ENCODE assay signal across 10 cellular contexts in the genomic region with DNA sequence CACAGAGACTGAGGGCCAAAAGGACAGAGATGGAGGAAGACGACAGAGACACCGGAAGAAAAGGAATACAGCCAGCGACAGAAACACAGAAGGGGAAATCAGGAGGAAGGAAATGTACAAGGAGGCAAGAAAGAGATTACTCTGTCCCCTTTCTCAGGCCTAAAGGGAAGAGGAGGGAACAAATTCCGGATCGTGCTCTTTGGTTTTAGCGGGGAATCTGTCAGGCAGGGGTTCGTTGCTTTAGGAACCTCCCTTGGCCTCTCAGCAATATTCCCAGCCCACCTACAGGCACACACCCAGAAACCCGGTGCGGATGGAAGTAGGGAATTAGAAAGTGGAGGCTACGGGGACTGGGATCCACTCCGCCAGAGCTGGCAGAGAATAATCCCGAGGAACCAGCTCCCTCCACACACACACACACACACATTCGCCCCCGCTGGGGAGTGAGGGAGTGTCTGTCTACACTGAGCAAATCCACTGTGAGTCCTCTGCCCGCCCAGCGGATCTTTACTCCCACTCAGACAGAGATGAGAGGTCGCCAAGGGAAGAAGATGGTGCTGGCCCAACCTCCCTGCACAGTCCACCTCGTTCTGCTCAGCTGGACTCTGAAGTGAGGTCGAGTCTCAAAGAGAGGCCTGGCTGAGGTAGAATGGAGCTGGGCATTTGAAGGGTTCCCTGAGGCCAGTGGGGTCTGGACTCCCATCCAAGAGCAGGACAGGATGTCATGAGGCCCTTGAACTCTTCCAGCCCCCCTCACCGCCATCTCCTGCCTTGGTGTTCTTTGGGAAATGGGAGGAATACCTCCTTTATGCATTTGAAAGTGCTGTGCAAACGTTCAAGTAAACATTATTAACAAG. TPM values are rescaled to one million over a fixed set of nuclear protein-coding genes. Genes with fewer than 3 reads are reported as not detected.
DNase-seq lines count a peak whose midpoint lies in the region; ATAC-seq and TF ChIP-seq lines count a peak whose summit lies in the region.
"Had no signal": no experiment of that assay in that cellular context is flagged by ENCODE, and none has a peak within 500 bp of the region (broad histone marks: within the 10 kb centered on the region; RNA-seq: fewer than 3 reads in every experiment).

No MANE protein-coding gene starts in this region.

- ATAC-seq in GM18861 (IDR thresholded peaks at IDR 0.05; ENCODE audit: unreplicated experiment): no peak

- H3K27me3 Mint-ChIP-seq in osteocyte (ENCODE audit: unreplicated experiment): peaks cover 56% of the 10 kb centered on the region

- peak overlapping the region; percentile 58 for H3K4me3 Mint-ChIP-seq in osteocyte (ENCODE audit: unreplicated experiment)

- no peaks in the 10 kb centered on the region for H3K36me3 Mint-ChIP-seq in osteocyte (ENCODE audit: unreplicated experiment)

- DNase-seq in DMS53 (lab: John Stamatoyannopoulos, UW) (peak; percentile 49), DMS53 treated with DMSO at 0.1 percent for 48 hours (lab: John Stamatoyannopoulos, UW; ENCODE audit: unreplicated experiment) (no peak), NCI-H2227 treated with DMSO at 0.1 percent for 48 hours (lab: John Stamatoyannopoulos, UW) (peak; percentile 42), erythroblast (lab: John Stamatoyannopoulos, UW) (peak; percentile 70 to 75), osteocyte (ENCODE audit: extremely low spot score, unreplicated experiment) (no peak), COLO829 (ENCODE audit: low spot score) (no peak), amniotic stem cell (lab: John Stamatoyannopoulos, UW) (no peak)
- DNase-seq: body of pancreas, NCI-H187 treated with DMSO at 0.1 percent for 48 hours had no signal

- no peaks in the 10 kb centered on the region for H3K9me3 Mint-ChIP-seq in osteocyte (ENCODE audit: unreplicated experiment)

- H3K27ac Mint-ChIP-seq in osteocyte (ENCODE audit: unreplicated experiment): no peak overlapping the region

- peaks cover 15% of the 10 kb centered on the region for H3K4me1 Mint-ChIP-seq in osteocyte (ENCODE audit: unreplicated experiment)

- no peak for TF ChIP-seq CTCF in osteocyte (IDR thresholded peaks at IDR 0.05)

- peak; percentile 60 for TF ChIP-seq POLR2A in erythroblast (IDR thresholded peaks at IDR 0.05; ENCODE audit: low read length)

RNA-seq across cellular contexts. Expression of a gene that starts 5.7 kb away (rescaled TPM):
- not detected in 2 replicates for total RNA-seq in osteocyte

RNA-seq across cellular contexts. Expression of a gene that starts 36.5 kb away (rescaled TPM):
- total RNA-seq in osteocyte: not detected in 2 replicates

Comparison
In these comparisons a context has a peak if more than half of its experiments do, and no peak if none do; other contexts are left out.
1. DNase-seq: peak in DMS53 (single experiment), NCI-H2227 treated with DMSO at 0.1 percent for 48 hours (single experiment) and erythroblast (2 of 2); none in DMS53 treated with DMSO at 0.1 percent for 48 hours (single experiment), osteocyte (single experiment), COLO829 (single experiment) and amniotic stem cell (single experiment).